In genomic region chr2:15756882-15757819, GRCh38 we compare ENCODE assay signal across 29 cellular contexts.
"Had no signal": no experiment of that assay in that cellular context is flagged by ENCODE, and none has a peak within 500 bp of the region (broad histone marks: within the 10 kb centered on the region; RNA-seq: fewer than 3 reads in every experiment).

No MANE protein-coding gene starts in this region.

- H3K4me3 ChIP-seq: esophagus muscularis mucosa, gastroesophageal sphincter, heart left ventricle, hepatocyte, left lung, neural progenitor cell, prostate gland, right atrium auricular region, spleen, testis, tibial artery, upper lobe of right lung, uterus had no signal

- H3K4me3 Mint-ChIP-seq: dendritic cell treated with granulocyte-macrophage colony-stimulating factor and Interleukin-4, amounts not matched to agents 40 ng/mL and 50 ng/mL, for 4 days; naive thymus-derived CD4-positive, alpha-beta T cell; nephron; neural progenitor cell; stimulated activated memory B cell treated with anti-CD40 and anti-IgM and Interleukin-4, amounts not matched to agents 10 μg/mL and 1 μg/mL and 100 μg/mL, for 72 hours had no signal

- H3K27ac Mint-ChIP-seq: dendritic cell treated with granulocyte-macrophage colony-stimulating factor and Interleukin-4, amounts not matched to agents 40 ng/mL and 50 ng/mL, for 4 days; naive thymus-derived CD4-positive, alpha-beta T cell; nephron; neural progenitor cell; stimulated activated memory B cell treated with anti-CD40 and anti-IgM and Interleukin-4, amounts not matched to agents 10 μg/mL and 1 μg/mL and 100 μg/mL, for 72 hours had no signal

- H3K79me2 ChIP-seq: hepatocyte had no signal

- DNase-seq: effector memory CD4-positive, alpha-beta T cell; foreskin keratinocyte; heart left ventricle; left cardiac atrium; left lung; mesenchymal stem cell; midbrain; naive thymus-derived CD4-positive, alpha-beta T cell; nucleus accumbens; spleen; stimulated activated CD4-positive, alpha-beta T cell treated with anti-CD3 and anti-CD28 coated beads, Interleukin-4, amount 100 ng/mL, for 4 hours; stimulated activated naive CD8-positive, alpha-beta T cell treated with anti-CD3 and anti-CD28 coated beads, Interleukin-15, Interleukin-2, amounts not matched to agents 100 U/mL and 50 U/mL, for 24 hours; substantia nigra; testis; tibial artery; upper lobe of right lung; uterus had no signal

- H3K4me2 ChIP-seq: hepatocyte, neural progenitor cell had no signal

- H3K27me3 ChIP-seq: esophagus muscularis mucosa, foreskin keratinocyte, gastroesophageal sphincter, heart left ventricle, hepatocyte, left lung, neural progenitor cell, right atrium auricular region, spleen, testis, tibial artery, upper lobe of right lung, uterus had no signal

- H3K4me1 ChIP-seq: foreskin keratinocyte, gastroesophageal sphincter, left lung, prostate gland, right atrium auricular region, testis, tibial artery, uterus had no signal

- H3K27ac ChIP-seq: esophagus muscularis mucosa, foreskin keratinocyte, gastroesophageal sphincter, heart left ventricle, hepatocyte, left lung, neural progenitor cell, prostate gland, right atrium auricular region, spleen, testis, tibial artery, upper lobe of right lung, uterus had no signal

- H3K4me1 Mint-ChIP-seq: naive thymus-derived CD4-positive, alpha-beta T cell; nephron; stimulated activated memory B cell treated with anti-CD40 and anti-IgM and Interleukin-4, amounts not matched to agents 10 μg/mL and 1 μg/mL and 100 μg/mL, for 72 hours had no signal

- H2AFZ ChIP-seq: hepatocyte, neural progenitor cell had no signal

- FAIRE-seq: colon, endothelial cell of umbilical vein had no signal

- H3K9ac ChIP-seq: neural progenitor cell had no signal

- H3K36me3 Mint-ChIP-seq: naive thymus-derived CD4-positive, alpha-beta T cell; neural progenitor cell; stimulated activated memory B cell treated with anti-CD40 and anti-IgM and Interleukin-4, amounts not matched to agents 10 μg/mL and 1 μg/mL and 100 μg/mL, for 72 hours had no signal

- ATAC-seq: foreskin keratinocyte; gastroesophageal sphincter; heart left ventricle; left cardiac atrium; left lung; naive thymus-derived CD4-positive, alpha-beta T cell; sciatic nerve; stimulated activated memory B cell treated with anti-CD40 and anti-IgM and Interleukin-4, amounts not matched to agents 10 μg/mL and 1 μg/mL and 100 μg/mL, for 72 hours; stimulated activated naive CD8-positive, alpha-beta T cell treated with anti-CD3 and anti-CD28 coated beads, Interleukin-15, Interleukin-2, amounts not matched to agents 100 U/mL and 50 U/mL, for 24 hours; upper lobe of right lung had no signal

- H3K36me3 ChIP-seq: esophagus muscularis mucosa, gastroesophageal sphincter, heart left ventricle, left lung, neural progenitor cell, prostate gland, right atrium auricular region, spleen, tibial artery, upper lobe of right lung, uterus had no signal

- H3K9me3 ChIP-seq: left lung, prostate gland, right atrium auricular region, testis, tibial artery, upper lobe of right lung, uterus had no signal

- H3K27me3 Mint-ChIP-seq: dendritic cell treated with granulocyte-macrophage colony-stimulating factor and Interleukin-4, amounts not matched to agents 40 ng/mL and 50 ng/mL, for 4 days had no signal
